Comparison of ENCODE assay signal across 20 cellular contexts in genomic region chr2:239262484-239263230, GRCh38.
A peak's percentile ranks its signal among the peaks of the same experiment; 100 is the strongest.
DNase-seq lines count a peak whose midpoint lies in the region; ATAC-seq, FAIRE-seq and TF ChIP-seq lines count a peak whose summit lies in the region.
"Had no signal": no experiment of that assay in that cellular context is flagged by ENCODE, and none has a peak within 500 bp of the region (broad histone marks: within the 10 kb centered on the region; RNA-seq: fewer than 3 reads in every experiment).

No MANE protein-coding gene starts in this region.

- H3K9me3 Mint-ChIP-seq in activated naive CD4-positive, alpha-beta T cell treated with anti-CD3 and anti-CD28 coated beads, Interleukin-2, amount 10 ng/mL, durations not matched to agents 7 days and 5 days, result peaks cover 10% of the 10 kb centered on the region
- H3K9me3 Mint-ChIP-seq in central memory CD8-positive, alpha-beta T cell, result peaks cover 2% of the 10 kb centered on the region
- H3K9me3 Mint-ChIP-seq in naive thymus-derived CD8-positive, alpha-beta T cell, result peaks cover 0 to 9% (median 5%) of the 10 kb centered on the region in 9 donors

- DNase-seq in activated naive CD4-positive, alpha-beta T cell treated with anti-CD3 and anti-CD28 coated beads, Interleukin-2, amount 10 ng/mL, durations not matched to agents 7 days and 5 days, result no peak
- no peak for DNase-seq in activated naive CD4-positive, alpha-beta T cell (lab: John Stamatoyannopoulos, UW)
- DNase-seq in central memory CD8-positive, alpha-beta T cell (ENCODE audit: low spot score in 2 of 2), result no peak
- DNase-seq in naive thymus-derived CD8-positive, alpha-beta T cell, result no peak
- DNase-seq in ureter (ENCODE audit: low spot score) (peak; percentile 40), D721Med (ENCODE audit: insufficient read length, low spot score) (no peak), NCI-H526 (lab: John Stamatoyannopoulos, UW) (no peak), medulla oblongata (ENCODE audit: extremely low spot score) (no peak)
- DNase-seq: activated gamma-delta T cell treated with Interleukin-2 at 50 U/mL for 16 hours, Calu3, GDM1, MV-4-11, NCI-H2029 treated with DMSO at 0.1 percent for 48 hours, NCI-H524 treated with DMSO at 0.1 percent for 48 hours, PC-3, retina, thyroid gland, WERI-Rb-1 had no signal

- no peak for ATAC-seq in central memory CD8-positive, alpha-beta T cell (replicated peaks; ENCODE audit: extremely low read depth, poor library complexity, severe bottlenecking)
- no peak for ATAC-seq in naive thymus-derived CD8-positive, alpha-beta T cell
- ATAC-seq: HCT116, PC-3 had no signal

- peaks cover 94% of the 10 kb centered on the region for H3K4me1 Mint-ChIP-seq in activated naive CD4-positive, alpha-beta T cell treated with anti-CD3 and anti-CD28 coated beads, Interleukin-2, amount 10 ng/mL, durations not matched to agents 7 days and 5 days
- H3K4me1 Mint-ChIP-seq in central memory CD8-positive, alpha-beta T cell, result peaks cover 86% of the 10 kb centered on the region
- H3K4me1 Mint-ChIP-seq in naive thymus-derived CD8-positive, alpha-beta T cell, result peaks cover 52 to 93% (median 86%) of the 10 kb centered on the region in 4 donors

- no peak for TF ChIP-seq CTCF in D721Med (IDR thresholded peaks at IDR 0.05; ENCODE audit: insufficient read depth, missing control alignments)

- peak overlapping the region; percentile 38 for H3K27ac Mint-ChIP-seq in activated naive CD4-positive, alpha-beta T cell treated with anti-CD3 and anti-CD28 coated beads, Interleukin-2, amount 10 ng/mL, durations not matched to agents 7 days and 5 days
- peak overlapping the region; percentile 29 for H3K27ac Mint-ChIP-seq in central memory CD8-positive, alpha-beta T cell (ENCODE audit: low read depth)
- peak overlapping the region in 8 of 10 donors; percentile 5 to 93 (median 48) for H3K27ac Mint-ChIP-seq in naive thymus-derived CD8-positive, alpha-beta T cell
- H3K27ac Mint-ChIP-seq: IgD-negative memory B cell had no signal

- no peaks in the 10 kb centered on the region for H3K27me3 Mint-ChIP-seq in activated naive CD4-positive, alpha-beta T cell treated with anti-CD3 and anti-CD28 coated beads, Interleukin-2, amount 10 ng/mL, durations not matched to agents 7 days and 5 days
- H3K27me3 Mint-ChIP-seq in central memory CD8-positive, alpha-beta T cell, result no peaks in the 10 kb centered on the region
- no peaks in the 10 kb centered on the region for H3K27me3 Mint-ChIP-seq in naive thymus-derived CD8-positive, alpha-beta T cell

- CTCF ChIA-PET in activated naive CD4-positive, alpha-beta T cell treated with anti-CD3 and anti-CD28 coated beads, Interleukin-2, amount 10 ng/mL, durations not matched to agents 7 days and 5 days (lab: Charles Lee), result no interaction called here

- peaks cover 47% of the 10 kb centered on the region for H3K36me3 Mint-ChIP-seq in activated naive CD4-positive, alpha-beta T cell treated with anti-CD3 and anti-CD28 coated beads, Interleukin-2, amount 10 ng/mL, durations not matched to agents 7 days and 5 days
- peaks cover 22% of the 10 kb centered on the region for H3K36me3 Mint-ChIP-seq in central memory CD8-positive, alpha-beta T cell (ENCODE audit: insufficient read depth)
- H3K36me3 Mint-ChIP-seq in naive thymus-derived CD8-positive, alpha-beta T cell, result peaks cover 0 to 8% (median 5%) of the 10 kb centered on the region in 3 donors
- H3K36me3 Mint-ChIP-seq: IgD-negative memory B cell had no signal

- no peak overlapping the region for H3K4me3 Mint-ChIP-seq in activated naive CD4-positive, alpha-beta T cell treated with anti-CD3 and anti-CD28 coated beads, Interleukin-2, amount 10 ng/mL, durations not matched to agents 7 days and 5 days
- H3K4me3 Mint-ChIP-seq in central memory CD8-positive, alpha-beta T cell, result peak overlapping the region; percentile 16
- H3K4me3 Mint-ChIP-seq in naive thymus-derived CD8-positive, alpha-beta T cell, result peak overlapping the region in 1 of 10 donors; percentile 7

- POLR2A ChIA-PET in naive thymus-derived CD8-positive, alpha-beta T cell (lab: Charles Lee), result interaction anchor here (6.2 kb wide), 1 partner anchor 10 kb away, joined by 58 read pairs; no protein-coding TSS in a partner anchor

- no peak for FAIRE-seq in D721Med (lab: Jason Lieb, UNC)
